16 cellular contexts compared by ENCODE assay signal in the genomic region with DNA sequence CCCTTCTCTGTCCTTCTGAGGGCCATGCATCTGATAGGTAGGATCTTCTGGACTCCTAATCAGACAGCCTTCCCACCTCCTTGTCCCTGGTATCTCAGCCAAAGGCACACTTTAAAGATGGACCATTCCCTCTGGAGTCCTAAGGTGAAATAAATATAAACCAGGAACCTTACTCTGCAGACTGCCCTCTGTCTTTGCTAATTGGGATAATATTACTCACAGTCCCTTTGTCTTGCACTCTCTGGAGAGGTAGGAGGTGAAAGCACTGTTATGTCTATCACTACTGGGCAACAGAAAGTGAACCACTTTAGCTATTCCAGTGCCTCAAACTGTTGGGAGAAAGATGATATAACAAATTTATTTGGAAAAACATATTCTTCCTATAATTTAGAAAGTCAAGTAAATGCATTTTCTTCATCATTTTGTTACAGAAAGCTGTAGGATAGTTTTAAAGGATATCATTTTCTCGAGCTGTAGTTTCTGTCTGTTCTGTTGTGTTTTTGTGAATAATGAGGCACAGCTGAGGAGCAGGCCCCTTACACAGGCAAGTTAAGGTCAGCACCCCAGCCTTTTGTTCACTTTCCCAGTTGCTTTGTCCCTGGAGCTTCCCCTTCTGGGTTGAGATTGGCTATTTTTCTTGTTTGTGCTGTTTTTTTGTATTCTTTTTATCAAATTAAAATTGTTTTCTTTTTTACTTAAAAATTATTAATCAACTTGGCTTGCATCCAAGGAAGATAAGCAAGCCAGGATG.
DNase-seq lines count a peak whose midpoint lies in the region; FAIRE-seq and TF ChIP-seq lines count a peak whose summit lies in the region.
"Had no signal": no experiment of that assay in that cellular context is flagged by ENCODE, and none has a peak within 500 bp of the region (broad histone marks: within the 10 kb centered on the region; RNA-seq: fewer than 3 reads in every experiment).

No MANE protein-coding gene starts in this region.

- no peak for TF ChIP-seq POLR2A in H1 (IDR thresholded peaks at IDR 0.05; ENCODE audit: control extremely low read depth in 1 of 2, low read depth in 2 of 2, low read length in 2 of 2)

- no peak overlapping the region for H2BK20ac ChIP-seq in H1 (ENCODE audit: low read length)

- H3K14ac ChIP-seq in H1 (ENCODE audit: insufficient read length), result no peak overlapping the region

- H3K56ac ChIP-seq in H1 (replicated peaks; ENCODE audit: insufficient read length, low read depth, low read length), result no peak overlapping the region

- peak overlapping the region; percentile 29; the same call in 1 of the 2 replicates for H2BK12ac ChIP-seq in H1 (ENCODE audit: low read depth, low read length)

- no peak overlapping the region for H3K27ac ChIP-seq in H1 (ENCODE audit: low read depth, low read length)
- H3K27ac ChIP-seq: SJSA1, VCaP had no signal

- no peaks in the 10 kb centered on the region for H3K27me3 ChIP-seq in H1 (replicated peaks in 1 of 4; ENCODE audit: control insufficient read depth in 3 of 4, extremely low read depth in 1 of 4, insufficient read depth in 3 of 4, low read length in 3 of 4)
- H3K27me3 ChIP-seq: SJSA1 had no signal

- TF ChIP-seq RAD21 in H1 (IDR thresholded peaks at IDR 0.05 in 1 of 2, conservative IDR thresholded peaks at IDR 0.05 in 1 of 2; ENCODE audit: low read depth in 2 of 2, low read length in 2 of 2), result no peak

- H2AFZ ChIP-seq in H1 (ENCODE audit: low read length), result no peak overlapping the region

- no peak overlapping the region for H2BK5ac ChIP-seq in H1 (ENCODE audit: low read depth, low read length)

- H3K18ac ChIP-seq in H1 (ENCODE audit: extremely low read depth, low read length), result no peak overlapping the region

- no peak overlapping the region for H2BK120ac ChIP-seq in H1 (replicated peaks; ENCODE audit: low read depth, low read length)

- H3K4me2 ChIP-seq in H1 (ENCODE audit: insufficient read depth in 1 of 2, low read depth in 2 of 2, low read length in 2 of 2), result no peak overlapping the region

- no peaks in the 10 kb centered on the region for H3K79me1 ChIP-seq in H1 (ENCODE audit: low read depth, low read length)

- no peak overlapping the region for H3K9ac ChIP-seq in H1 (replicated peaks in 1 of 4; ENCODE audit: extremely low read depth in 1 of 4, low read depth in 3 of 4, low read length in 3 of 4)

- H4K91ac ChIP-seq in H1 (replicated peaks; ENCODE audit: insufficient read length, low read length), result no peak overlapping the region

- H3K4me1 ChIP-seq in H1 (replicated peaks in 1 of 4; ENCODE audit: control insufficient read depth in 3 of 4, insufficient read depth in 4 of 4, low read length in 3 of 4), result peaks cover 0 to 3% (median 1%) of the 10 kb centered on the region in 4 experiments; a peak in 3 of 7 replicates

- H3K36me3 ChIP-seq in H1 (ENCODE audit: control insufficient read depth in 2 of 4, insufficient read depth in 4 of 4, low read length in 3 of 4), result no peaks in the 10 kb centered on the region; a peak in 1 of 8 replicates
- H3K36me3 ChIP-seq: SJSA1 had no signal

- no peaks in the 10 kb centered on the region for H3K9me3 ChIP-seq in H1 (ENCODE audit: insufficient read depth in 2 of 2, low read depth in 1 of 2, low read length in 1 of 2)
- H3K9me3 ChIP-seq: SJSA1 had no signal

- CTCF ChIA-PET in H1 (lab: Charles Lee; ENCODE audit: partially characterized antibody), result interaction anchor here (0.6 to 1.0 kb wide), 4 partner anchors 15 to 507 kb away, joined by 3 to 5 read pairs (median 4); no protein-coding TSS in a partner anchor

- H2AK5ac ChIP-seq in H1 (ENCODE audit: low read depth, low read length), result no peak overlapping the region

- no peaks in the 10 kb centered on the region for H3K23me2 ChIP-seq in H1 (ENCODE audit: low read depth, low read length)

- no peak overlapping the region for H3K23ac ChIP-seq in H1 (ENCODE audit: insufficient read length)

- FAIRE-seq in H1 (lab: Jason Lieb, UNC), result no peak

- no peak overlapping the region for H4K5ac ChIP-seq in H1 (ENCODE audit: insufficient read length, low read depth, low read length)

- H4K8ac ChIP-seq in H1 (ENCODE audit: extremely low read depth, insufficient read depth, low read length), result no peak overlapping the region

- H3K79me2 ChIP-seq in H1 (ENCODE audit: control insufficient read depth in 1 of 2, insufficient read depth in 2 of 2, low read length in 2 of 2), result no peaks in the 10 kb centered on the region

- no peak for TF ChIP-seq EP300 in H1 (IDR thresholded peaks at IDR 0.05; ENCODE audit: borderline replicate concordance in 1 of 2, low read depth in 2 of 2, low read length in 2 of 2)

- H4K20me1 ChIP-seq in H1 (replicated peaks in 1 of 2; ENCODE audit: control insufficient read depth in 1 of 2, insufficient read depth in 2 of 2, low read length in 2 of 2), result no peaks in the 10 kb centered on the region

- DNase-seq in M059J (ENCODE audit: low read depth), result peak; percentile 74
- no peak for DNase-seq in H1 (ENCODE audit: low read depth in 1 of 2, low spot score in 2 of 2)
- peak; percentile 10 for DNase-seq in midbrain (lab: John Stamatoyannopoulos, UW)
- peak; percentile 51 for DNase-seq in superior temporal gyrus (ENCODE audit: extremely low spot score)
- DNase-seq in mucosa of gallbladder (ENCODE audit: low spot score), result no peak
- no peak for DNase-seq in 8988T
- DNase-seq in HPDE6-E6E7 (ENCODE audit: extremely low spot score), result no peak
- no peak for DNase-seq in NCI-H2171 (lab: John Stamatoyannopoulos, UW)
- DNase-seq: activated CD8-positive, alpha-beta memory T cell treated with anti-CD3 and anti-CD28 coated beads, Interleukin-2, amount 50 U/mL, for 48 hours; activated naive CD8-positive, alpha-beta T cell treated with anti-CD3 and anti-CD28 coated beads, Interleukin-2, amount 50 U/mL, for 24 hours; CD8-positive, alpha-beta memory T cell; NCI-H187; NCI-H82; posterior cingulate gyrus had no signal

- WGBS in H1 (ENCODE audit: extremely low coverage in 1 of 2, insufficient coverage in 1 of 2, insufficient read length in 1 of 2, insufficient replicate concordance in 2 of 2, low coverage in 1 of 2, low lambda C conversion rate in 2 of 2, missing lambda C conversion rate in 1 of 2), 2 experiments, result 95% methylated on average over 1 of the region's 1 CpG; no CpG with 5 or more reads in 1 of the 2 experiments

- POLR2A ChIA-PET in H1 (lab: Charles Lee; ENCODE audit: partially characterized antibody), result no interaction called here

- TF ChIP-seq CTCF in H1 (IDR thresholded peaks at IDR 0.05; ENCODE audit: control extremely low read depth in 1 of 3, insufficient read depth in 1 of 3, low read depth in 1 of 3, low read length in 3 of 3), result no peak

- H2BK15ac ChIP-seq in H1 (ENCODE audit: low read length), result no peak overlapping the region

- no peak overlapping the region for H3K4me3 ChIP-seq in H1 (ENCODE audit: extremely low read depth in 1 of 4, insufficient read depth in 2 of 4, low read depth in 3 of 4, low read length in 4 of 4)
- H3K4me3 ChIP-seq: SJSA1 had no signal

- no peak overlapping the region for H3K4ac ChIP-seq in H1 (replicated peaks; ENCODE audit: insufficient read length, low read depth, low read length)

TF ChIP-seq in H1, 55 proteins besides CTCF, POLR2A, EP300 and RAD21:
- TF ChIP-seq RBBP5 (IDR thresholded peaks at IDR 0.05; ENCODE audit: borderline replicate concordance, low read depth, low read length) (no peak), SP4 (IDR thresholded peaks at IDR 0.05; ENCODE audit: low read length) (no peak), GABPA (IDR thresholded peaks at IDR 0.05; ENCODE audit: borderline replicate concordance, insufficient read depth, low read length) (no peak), CHD2 (IDR thresholded peaks at IDR 0.05; ENCODE audit: low read length) (no peak), FOSL1 (IDR thresholded peaks at IDR 0.05; ENCODE audit: insufficient read depth, low read depth, low read length) (no peak)

Comparison
In these comparisons a context has a peak if more than half of its experiments do, and no peak if none do; other contexts are left out.
1. DNase-seq: peak in M059J (single experiment), midbrain (single experiment) and superior temporal gyrus (single experiment); none in H1 (0 of 2), mucosa of gallbladder (single experiment), 8988T (single experiment), HPDE6-E6E7 (single experiment) and NCI-H2171 (single experiment).